In genomic region chr9:72315510-72316287, GRCh38 we compare ENCODE assay signal across 8 cellular contexts. TPM values are rescaled to one million over a fixed set of nuclear protein-coding genes. Genes with fewer than 3 reads are reported as not detected.
DNase-seq lines count a peak whose midpoint lies in the region; ATAC-seq and TF ChIP-seq lines count a peak whose summit lies in the region.

No MANE protein-coding gene starts in this region.

- H3K27me3 ChIP-seq in HL-60 (ENCODE audit: insufficient read depth, poor library complexity, severe bottlenecking), result no peaks in the 10 kb centered on the region

- DNase-seq in HL-60 (ENCODE audit: low read depth in 1 of 2, low spot score in 1 of 2), result no peak
- DNase-seq in anterior cingulate cortex (lab: John Stamatoyannopoulos, UW), result peak in 32 of 58 donors; percentile 0 to 76 (median 15)
- peak; percentile 65 for DNase-seq in iris pigment epithelial cell (ENCODE audit: low read depth)
- no peak for DNase-seq in stimulated activated naive CD4-positive, alpha-beta T cell treated with Interleukin-2 at 50 U/mL for 16 hours (lab: John Stamatoyannopoulos, UW)
- DNase-seq in GM10248 (ENCODE audit: extremely low spot score), result no peak

- no peak for ATAC-seq in GM18520 (IDR thresholded peaks at IDR 0.05; ENCODE audit: unreplicated experiment)

- CTCF ChIA-PET in GM10248 (lab: Yijun Ruan, JAX), result interaction anchor here (0.6 to 2.7 kb wide), 10 partner anchors 9 to 412 kb away, joined by 3 to 10 read pairs (median 3); no protein-coding TSS in a partner anchor

- no peak for TF ChIP-seq CTCF in 22Rv1 (IDR thresholded peaks at IDR 0.05)
- TF ChIP-seq CTCF in HL-60 (IDR thresholded peaks at IDR 0.05; ENCODE audit: insufficient read depth, low read length), result no peak
- no peak for TF ChIP-seq CTCF in GM10248 (IDR thresholded peaks at IDR 0.05; ENCODE audit: control extremely low read depth, extremely low read depth, low read depth, missing control alignments)

- H3K4me3 ChIP-seq in HL-60 (replicated peaks; ENCODE audit: insufficient read depth, low read length), result no peak overlapping the region

- H3K27ac ChIP-seq in 22Rv1 (0 out of 2 replicates have a peak overlapping the region, but pooled peaks have one; percentile 1), HL-60 (replicated peaks) (peak overlapping the region; percentile 61), temporal lobe (ENCODE audit: low read depth, low read length) (peak overlapping the region; percentile 17)

- POLR2A ChIA-PET in GM10248 (lab: Yijun Ruan, JAX), result interaction anchor here (0.6 kb wide), 1 partner anchor 140 kb away, joined by 3 read pairs; no protein-coding TSS in a partner anchor

RNA-seq across cellular contexts. Expression of gene ZFAND5, which starts 49.3 kb away (rescaled TPM):
- total RNA-seq in temporal lobe, result 218 TPM

Comparison
In these comparisons a context has a peak if more than half of its experiments do, and no peak if none do; other contexts are left out.
1. H3K27ac ChIP-seq: peak in every context shown above with its lines; median percentile 61 in HL-60; 17 in temporal lobe; 1 in 22Rv1.
2. DNase-seq: peak in anterior cingulate cortex (32 of 58) and iris pigment epithelial cell (single experiment); none in HL-60 (0 of 2), stimulated activated naive CD4-positive, alpha-beta T cell treated with Interleukin-2 at 50 U/mL for 16 hours (single experiment) and GM10248 (single experiment).